16 cellular contexts compared by ENCODE assay signal in genomic region chr11:36002196-36002595, GRCh38. TPM values are rescaled to one million over a fixed set of nuclear protein-coding genes. Genes with fewer than 3 reads are reported as not detected.
DNase-seq lines count a peak whose midpoint lies in the region; ATAC-seq, FAIRE-seq and TF ChIP-seq lines count a peak whose summit lies in the region.
"Had no signal": no experiment of that assay in that cellular context is flagged by ENCODE, and none has a peak within 500 bp of the region (broad histone marks: within the 10 kb centered on the region; RNA-seq: fewer than 3 reads in every experiment).

No MANE protein-coding gene starts in this region.

- TF ChIP-seq RAD21 in GM12878 (IDR thresholded peaks at IDR 0.05; ENCODE audit: insufficient read depth, low read depth, low read length): no peak

- H3K27me3 ChIP-seq in HUES48 (ENCODE audit: control insufficient read depth, insufficient read depth, low read length): no peaks in the 10 kb centered on the region
- no peaks in the 10 kb centered on the region for H3K27me3 ChIP-seq in GM12878 (replicated peaks in 1 of 2; ENCODE audit: control insufficient read depth in 2 of 2, insufficient read depth in 2 of 2, low read length in 1 of 2)
- H3K27me3 ChIP-seq in iPS-18a (ENCODE audit: control insufficient read depth, insufficient read depth, low read length): no peaks in the 10 kb centered on the region
- H3K27me3 ChIP-seq: BLaER1 treated with 17β-estradiol and CSF1 and Interleukin-3, amounts not matched to agents 10 nM and 100 nM had no signal

- H3K4me3 ChIP-seq in HUES48 (ENCODE audit: low read depth, low read length) (no peak overlapping the region), GM12878 (no peak overlapping the region), iPS-18a (ENCODE audit: low read length) (no peak overlapping the region)
- H3K4me3 ChIP-seq: BLaER1 treated with 17β-estradiol and CSF1 and Interleukin-3, amounts not matched to agents 10 nM and 100 nM; lower lobe of right lung; prostate gland had no signal

- ATAC-seq in GM12878: no peak
- ATAC-seq in HG02623 (IDR thresholded peaks at IDR 0.05; ENCODE audit: unreplicated experiment): no peak
- ATAC-seq: lower lobe of right lung; stimulated activated effector memory CD8-positive, alpha-beta T cell treated with anti-CD3 and anti-CD28 coated beads, Interleukin-12 subunit alpha, Interleukin-12 subunit beta, amount 100 ng/mL, for 72 hours had no signal

- peaks cover 27% of the 10 kb centered on the region for H3K4me1 ChIP-seq in HUES48 (ENCODE audit: control insufficient read depth, insufficient read depth, low read length)
- H3K4me1 ChIP-seq in GM12878 (ENCODE audit: control insufficient read depth, insufficient read depth, low read length): peaks cover 11% of the 10 kb centered on the region
- H3K4me1 ChIP-seq in iPS-18a (ENCODE audit: control insufficient read depth, low read depth, low read length): peaks cover 19% of the 10 kb centered on the region
- H3K4me1 ChIP-seq: lower lobe of right lung, prostate gland had no signal

- H3K36me3 ChIP-seq in HUES48 (ENCODE audit: control insufficient read depth, insufficient read depth, low read length) (no peaks in the 10 kb centered on the region), GM12878 (ENCODE audit: control insufficient read depth in 2 of 2, insufficient read depth in 2 of 2, low read length in 1 of 2) (no peaks in the 10 kb centered on the region; a peak in 1 of 4 replicates), iPS-18a (ENCODE audit: control insufficient read depth, low read depth, low read length) (no peaks in the 10 kb centered on the region)
- H3K36me3 ChIP-seq: lower lobe of right lung, prostate gland had no signal

- H3K9me3 ChIP-seq in HUES48 (ENCODE audit: control insufficient read depth, insufficient read depth, low read length) (peaks cover 8% of the 10 kb centered on the region; the same call in 1 of the 2 replicates), GM12878 (replicated peaks; ENCODE audit: control insufficient read depth, insufficient read depth, low read length) (peaks cover 2% of the 10 kb centered on the region; the same call in 2 of the 3 replicates), iPS-18a (ENCODE audit: control insufficient read depth, low read depth, low read length) (no peaks in the 10 kb centered on the region)
- H3K9me3 ChIP-seq: lower lobe of right lung, prostate gland had no signal

- H3K27ac ChIP-seq in HUES48 (ENCODE audit: low read depth, low read length) (peak overlapping the region; percentile 3), GM12878 (ENCODE audit: control insufficient read depth, insufficient read depth) (no peak overlapping the region), iPS-18a (ENCODE audit: low read length) (peak overlapping the region; percentile 37)
- H3K27ac ChIP-seq: BLaER1 treated with 17β-estradiol and CSF1 and Interleukin-3, amounts not matched to agents 10 nM and 100 nM; lower lobe of right lung; prostate gland had no signal

- no peak for TF ChIP-seq EP300 in GM12878 (IDR thresholded peaks at IDR 0.05; ENCODE audit: borderline replicate concordance in 1 of 2, control insufficient read depth in 1 of 2, low read depth in 2 of 2, low read length in 2 of 2)

- FAIRE-seq in GM12878 (lab: Jason Lieb, UNC): no peak

- no peak overlapping the region for H2AFZ ChIP-seq in GM12878 (ENCODE audit: control insufficient read depth, low read depth, low read length)

- H3K4me2 ChIP-seq in GM12878 (ENCODE audit: control insufficient read depth, insufficient read depth): no peak overlapping the region
- H3K4me2 ChIP-seq: BLaER1 treated with 17β-estradiol and CSF1 and Interleukin-3, amounts not matched to agents 10 nM and 100 nM had no signal

- DNase-seq in GM12878 (ENCODE audit: low read depth, low spot score) (no peak), pulmonary artery endothelial cell (ENCODE audit: low read depth, low spot score) (peak; percentile 20), GM20000 (ENCODE audit: low spot score) (no peak), NCI-H524 treated with DMSO at 0.1 percent for 48 hours (lab: John Stamatoyannopoulos, UW) (no peak), amniotic stem cell (lab: John Stamatoyannopoulos, UW) (no peak)
- DNase-seq: activated CD4-positive, CD25-positive, alpha-beta regulatory T cell treated with anti-CD3 and anti-CD28 coated beads, Interleukin-2, amount 50 U/mL, for 72 hours; activated T-cell treated with anti-CD3 and anti-CD28 coated beads, Interleukin-2, amount 50 U/mL, for 1 hour; effector CD4-positive, alpha-beta T cell; lower lobe of right lung; stimulated activated CD4-positive, alpha-beta T cell treated with anti-CD3 and anti-CD28 coated beads, Interleukin-2, amount 100 ng/mL, for 48 hours had no signal

- RAD21 ChIA-PET in GM12878 (lab: Charles Lee; ENCODE audit: unreplicated experiment): interaction anchor here (1.2 to 2.1 kb wide), 2 partner anchors 9 to 180 kb away, joined by 4 to 6 read pairs; no protein-coding TSS in a partner anchor

- CTCF ChIA-PET in GM12878 (lab: Yijun Ruan, JAX): interaction anchor here (1.0 to 2.6 kb wide), 6 partner anchors 8 to 180 kb away, joined by 3 to 8 read pairs (median 4); no protein-coding TSS in a partner anchor

- in situ Hi-C loops in GM12878 (cut with MboI): no loop called here

- POLR2A ChIA-PET in GM12878 (lab: Charles Lee): interaction anchor here (0.6 to 0.7 kb wide), 2 partner anchors 20 to 86 kb away, joined by 3 read pairs; no protein-coding TSS in a partner anchor

- H3K79me2 ChIP-seq in GM12878 (ENCODE audit: control insufficient read depth, insufficient read depth, low read length): no peaks in the 10 kb centered on the region

- no peak for TF ChIP-seq POLR2A in GM12878 (IDR thresholded peaks at IDR 0.05; ENCODE audit: low read depth, low read length)

- SMC1A ChIA-PET in GM12878 (lab: Charles Lee; ENCODE audit: uncharacterized antibody, unreplicated experiment): interaction anchor here (0.5 to 1.6 kb wide), 10 partner anchors 11 to 221 kb away, joined by 3 to 5 read pairs (median 3); no protein-coding TSS in a partner anchor

- WGBS in GM12878 (ENCODE audit: insufficient coverage, insufficient replicate concordance, low lambda C conversion rate, missing lambda C conversion rate): 48% methylated on average over 6 of the region's 6 CpGs

- intact Hi-C loops in GM12878 (cut with micrococcal nuclease; ENCODE audit: unreplicated experiment): no loop called here

- H3K9ac ChIP-seq in HUES48 (ENCODE audit: low read depth, low read length): no peak overlapping the region
- H3K9ac ChIP-seq in GM12878 (ENCODE audit: control insufficient read depth, insufficient read depth, low read length): no peak overlapping the region
- peak overlapping the region; percentile 34 for H3K9ac ChIP-seq in iPS-18a (ENCODE audit: low read length)
- H3K9ac ChIP-seq: BLaER1 treated with 17β-estradiol and CSF1 and Interleukin-3, amounts not matched to agents 10 nM and 100 nM had no signal

- H4K20me1 ChIP-seq in GM12878 (ENCODE audit: control insufficient read depth, insufficient read depth): no peaks in the 10 kb centered on the region

- BruUV-seq in GM12878 (replicated peaks; lab: Mats Ljungman, UMichigan): no TSS peak

- TF ChIP-seq CTCF in GM12878 (IDR thresholded peaks at IDR 0.05 in 2 of 3, conservative IDR thresholded peaks at IDR 0.05 in 1 of 3; ENCODE audit: control insufficient read depth in 2 of 3, extremely low read depth in 1 of 3, insufficient read depth in 1 of 3, low read depth in 3 of 3, low read length in 3 of 3): no peak
- TF ChIP-seq CTCF in GM20000 (IDR thresholded peaks at IDR 0.05; ENCODE audit: extremely low read depth, missing control alignments): no peak

TF ChIP-seq in GM12878, 131 proteins besides CTCF, POLR2A, EP300 and RAD21 (continues in another document):
- TF ChIP-seq EED (IDR thresholded peaks at IDR 0.05; ENCODE audit: low read depth): peak; percentile 53

RNA-seq across cellular contexts. Expression of gene LDLRAD3, which starts 58.3 kb away (rescaled TPM):
- total RNA-seq in GM12878 (2013; cell fraction: nucleolus; rRNA removed): 23.5 and 23.7 TPM in 2 replicates
- total RNA-seq in GM12878 (2014; rRNA removed) (8.8 and 9.3 TPM in 2 replicates), GM12878 (2014; rRNA removed; fragmentation: Illumina TruSeq; extraction: Trizol) (7.9 and 8.0 TPM in 2 replicates), GM12878 (2021) (15.4 and 16.5 TPM in 2 replicates), pulmonary artery endothelial cell (8.8 and 9.5 TPM in 2 replicates)
- 0.22 TPM for polyA plus RNA-seq in GM12878 (2011; ENCODE audit: low read depth)
- polyA plus RNA-seq in GM12878 (2011; rRNA removed) (1.3 and 2.7 TPM in 2 replicates), GM12878 (2014; fragmentation: Illumina TruSeq; extraction: Trizol) (14.3 and 17.2 TPM in 2 replicates), GM12878 (2014; fragmentation: Nextera tagmentation; extraction: Ambion mirVana) (1 to 10 TPM; 2.5 to 3.1 TPM), GM12878 (2014; rRNA removed) (12.0 and 14.1 TPM in 2 replicates), GM12878 (2016; fragmentation: Nextera tagmentation; extraction: Ambion mirVana) (10 to 100 TPM; 13.0 to 14.5 TPM)
- polyA plus RNA-seq in GM12878 (2011; cell fraction: cytosol; rRNA removed): 2.6 TPM in 2 replicates
- polyA plus RNA-seq in GM12878 (2011; cell fraction: nucleus; rRNA removed): 1.9 and 2.9 TPM in 2 replicates
- polyA plus RNA-seq in GM12878 (2012): 0.65 and 0.80 TPM in 2 replicates
- polyA minus RNA-seq in GM12878 (2011; rRNA and poly(A)+ RNA removed): 1.8 and 3.3 TPM in 2 replicates
- polyA minus RNA-seq in GM12878 (2011; cell fraction: cytosol; rRNA and poly(A)+ RNA removed): 2.5 and 4.4 TPM in 2 replicates
- 1.5 and 2.6 TPM in 2 replicates for polyA minus RNA-seq in GM12878 (2011; cell fraction: nucleus; rRNA and poly(A)+ RNA removed)
